8 cellular contexts compared by ENCODE assay signal in genomic region chr13:99657848-99658265, GRCh38. TPM values are rescaled to one million over a fixed set of nuclear protein-coding genes. Genes with fewer than 3 reads are reported as not detected.
DNase-seq lines count a peak whose midpoint lies in the region; ATAC-seq, FAIRE-seq and TF ChIP-seq lines count a peak whose summit lies in the region.

No MANE protein-coding gene starts in this region.

- H3K27ac ChIP-seq in kidney (ENCODE audit: low read depth in 2 of 2, low read length in 2 of 2): peak overlapping the region; percentile 4 to 5

- peak overlapping the region; percentile 42 to 64 for H3K4me3 ChIP-seq in kidney (ENCODE audit: low read length in 2 of 2)

- ATAC-seq in GM21423 (IDR thresholded peaks at IDR 0.05; ENCODE audit: unreplicated experiment): peak; percentile 22

- intact Hi-C loops in kidney (cut with DNase I): loop anchor here (10.0 kb wide), 1 partner anchor 867 kb away; no protein-coding TSS in a partner anchor

- FAIRE-seq in kidney (lab: Jason Lieb, UNC): no peak

- peak; percentile 58 for DNase-seq in AG20443 (ENCODE audit: low spot score)
- DNase-seq in SK-N-DZ (ENCODE audit: low spot score): peak; percentile 11
- DNase-seq in brain pericyte (ENCODE audit: low read depth, low spot score): peak; percentile 27
- no peak for DNase-seq in kidney
- peak; percentile 3 to 4 for DNase-seq in stimulated activated CD4-positive, alpha-beta T cell treated with anti-CD3 and anti-CD28 coated beads, Interleukin-4, amount 100 ng/mL, for 48 hours (ENCODE audit: low read depth in 2 of 2)
- DNase-seq in cortex of kidney (lab: John Stamatoyannopoulos, UW): no peak
- DNase-seq in NOMO-1 (lab: John Stamatoyannopoulos, UW; ENCODE audit: unreplicated experiment in 2 of 2): no peak

- peaks cover 2 to 4% of the 10 kb centered on the region in 2 donors for H3K4me1 ChIP-seq in kidney (ENCODE audit: control insufficient read depth in 1 of 2, insufficient read depth in 1 of 2, low read depth in 1 of 2, low read length in 2 of 2)

- no peak for TF ChIP-seq CTCF in kidney (IDR thresholded peaks at IDR 0.05; ENCODE audit: borderline replicate concordance, extremely low read depth, insufficient read depth)

- H3K9ac ChIP-seq in kidney (ENCODE audit: low read length in 2 of 2): peak overlapping the region in 1 of 2 donors; percentile 63

- H3K36me3 ChIP-seq in kidney (ENCODE audit: control insufficient read depth in 1 of 2, insufficient read depth in 2 of 2, low read length in 2 of 2): no peaks in the 10 kb centered on the region

- H3K9me3 ChIP-seq in kidney (ENCODE audit: control insufficient read depth in 1 of 2, low read length in 2 of 2): no peaks in the 10 kb centered on the region

RNA-seq across cellular contexts. Expression of gene CLYBL, which starts 51.4 kb away (rescaled TPM):
- polyA plus RNA-seq in SK-N-DZ (2014; cell fraction: cytosol; rRNA removed): 0.41 and 3.1 TPM in 2 replicates
- 0.52 and 1.2 TPM in 2 replicates for polyA plus RNA-seq in SK-N-DZ (2014; cell fraction: nucleus; rRNA removed)
- total RNA-seq in kidney: 23.4 TPM
- polyA plus RNA-seq in kidney (ENCODE audit: insufficient read depth, low read depth, low replicate concordance): 71.7 TPM

Comparison
In these comparisons a context has a peak if more than half of its experiments do, and no peak if none do; other contexts are left out.
1. DNase-seq: peak in AG20443 (single experiment), SK-N-DZ (single experiment), brain pericyte (single experiment) and stimulated activated CD4-positive, alpha-beta T cell treated with anti-CD3 and anti-CD28 coated beads, Interleukin-4, amount 100 ng/mL, for 48 hours (2 of 2); none in kidney (single experiment), cortex of kidney (single experiment) and NOMO-1 (0 of 2).